Comparison of ENCODE assay signal across 8 cellular contexts in genomic region chr18:12038661-12039417, GRCh38. TPM values are rescaled to one million over a fixed set of nuclear protein-coding genes. Genes with fewer than 3 reads are reported as not detected.
DNase-seq lines count a peak whose midpoint lies in the region; ATAC-seq and TF ChIP-seq lines count a peak whose summit lies in the region.

No MANE protein-coding gene starts in this region.

- peak overlapping the region in 9 of 59 donors; percentile 13 to 58 (median 43) for H3K27ac ChIP-seq in dorsolateral prefrontal cortex
- no peak overlapping the region for H3K27ac ChIP-seq in right lobe of liver

- in situ Hi-C loops in ACHN (cut with HindIII; ENCODE audit: low pct_ligation_motif_present, low pct_unique_long_range_greater_than_20kb, low sequenced_read_pairs): no loop called here

- H3K27me3 ChIP-seq in dorsolateral prefrontal cortex: no peaks in the 10 kb centered on the region
- H3K27me3 ChIP-seq in right lobe of liver: no peaks in the 10 kb centered on the region

- under 1% methylated on average over 20 of the region's 70 CpGs for WGBS in right lobe of liver (ENCODE audit: insufficient coverage, low coverage, low lambda C conversion rate, missing lambda C conversion rate)

- no peaks in the 10 kb centered on the region for H3K4me1 ChIP-seq in right lobe of liver

- TF ChIP-seq POLR2A in right lobe of liver (IDR thresholded peaks at IDR 0.05): peak; percentile 17

- intact Hi-C loops in dorsolateral prefrontal cortex (cut with DNase I): loop anchor here (2.0 to 5.0 kb wide), 4 partner anchors 42 to 382 kb away; no protein-coding TSS in a partner anchor
- intact Hi-C loops in right lobe of liver (cut with DNase I): loop anchor here (5.0 to 10.0 kb wide), 3 partner anchors 42 to 304 kb away; no protein-coding TSS in a partner anchor

- TF ChIP-seq CTCF in dorsolateral prefrontal cortex (IDR thresholded peaks at IDR 0.05 in 54 of 56, conservative IDR thresholded peaks at IDR 0.05 in 2 of 56; ENCODE audit: low read depth in 1 of 56, partially characterized antibody in 56 of 56) (peak; percentile 90 to 100 (median 99)), right lobe of liver (IDR thresholded peaks at IDR 0.05) (peak; percentile 99 to 100 (median 100))

- H3K9me3 ChIP-seq in right lobe of liver: no peaks in the 10 kb centered on the region

- no peaks in the 10 kb centered on the region for H3K36me3 ChIP-seq in right lobe of liver

- ATAC-seq in GM18519 (IDR thresholded peaks at IDR 0.05; ENCODE audit: low FRiP score, unreplicated experiment): peak; percentile 43
- ATAC-seq in HG03108 (IDR thresholded peaks at IDR 0.05; ENCODE audit: unreplicated experiment): peak; percentile 79
- peak; percentile 98 to 100 (median 98) for ATAC-seq in right lobe of liver

- peak overlapping the region; percentile 37 to 83 (median 64) for H3K4me3 ChIP-seq in dorsolateral prefrontal cortex
- peak overlapping the region; percentile 48 to 64 (median 61) for H3K4me3 ChIP-seq in right lobe of liver

- DNase-seq in ACHN: peak; percentile 70
- DNase-seq in NCI-H526 (lab: John Stamatoyannopoulos, UW): peak; percentile 3 to 68
- peak; percentile 58 to 61 for DNase-seq in activated CD4-positive, alpha-beta T cell treated with anti-CD3 and anti-CD28 coated beads, Interleukin-2, amount 50 U/mL, for 4 hours
- peak; percentile 68 to 88 (median 77) for DNase-seq in dorsolateral prefrontal cortex
- DNase-seq in right lobe of liver: peak; percentile 88 to 91 (median 89)
- peak; percentile 71 to 78 for DNase-seq in stimulated activated CD4-positive, alpha-beta T cell treated with anti-CD3 and anti-CD28 coated beads, Interleukin-2, amount 100 ng/mL, for 48 hours

RNA-seq across cellular contexts. Expression of gene ANKRD62, which starts 54.8 kb away (rescaled TPM):
- total RNA-seq in dorsolateral prefrontal cortex (1 to 10 TPM in 116 of 120 experiments, under 1 TPM in 4; 0.32 to 8.2 (median 2.6) TPM), right lobe of liver (not detected)

RNA-seq across cellular contexts. Expression of gene IMPA2, which starts 57.5 kb away (rescaled TPM):
- total RNA-seq in dorsolateral prefrontal cortex (10 to 100 TPM in 45 of 120 experiments, 1 to 10 TPM in 75; 3.8 to 27.2 (median 9.1) TPM), right lobe of liver (10 to 100 TPM; 32.3 to 51.1 (median 45.7) TPM)

Comparison
In these comparisons a context has a peak if more than half of its experiments do, and no peak if none do; other contexts are left out.
1. DNase-seq: peak in every context shown above with its lines; median percentile 89 in right lobe of liver; 77 in dorsolateral prefrontal cortex; 74 in stimulated activated CD4-positive, alpha-beta T cell treated with anti-CD3 and anti-CD28 coated beads, Interleukin-2, amount 100 ng/mL, for 48 hours; 70 in ACHN; 60 in activated CD4-positive, alpha-beta T cell treated with anti-CD3 and anti-CD28 coated beads, Interleukin-2, amount 50 U/mL, for 4 hours; 36 in NCI-H526.
2. ATAC-seq: peak in every context shown above with its lines; median percentile 98 in right lobe of liver; 79 in HG03108; 43 in GM18519.